In genomic region chr1:224492632-224493031, GRCh38 we compare ENCODE assay signal across 27 cellular contexts.
"Had no signal": no experiment of that assay in that cellular context is flagged by ENCODE, and none has a peak within 500 bp of the region (broad histone marks: within the 10 kb centered on the region; RNA-seq: fewer than 3 reads in every experiment).

No MANE protein-coding gene starts in this region.

- H3K27ac Mint-ChIP-seq: activated CD4-positive, alpha-beta memory T cell treated with anti-CD3 and anti-CD28 coated beads for 36 hours; activated CD4-positive, alpha-beta T cell treated with anti-CD3 and anti-CD28 coated beads, Interleukin-2, amount 10 ng/mL, durations not matched to agents 7 days and 5 days; activated naive CD4-positive, alpha-beta T cell treated with anti-CD3 and anti-CD28 coated beads for 36 hours; activated naive CD8-positive, alpha-beta T cell; activated T-helper 17 cell treated with anti-CD3 and anti-CD28 coated beads, Interleukin-2, amount 50 U/mL, for 72 hours; brain; T-cell had no signal

- H3K27me3 Mint-ChIP-seq: activated CD4-positive, alpha-beta memory T cell treated with anti-CD3 and anti-CD28 coated beads for 36 hours; activated CD4-positive, alpha-beta T cell treated with anti-CD3 and anti-CD28 coated beads, Interleukin-2, amount 10 ng/mL, durations not matched to agents 7 days and 5 days; activated naive CD8-positive, alpha-beta T cell; T-cell had no signal

- H3K9me3 Mint-ChIP-seq: activated T-helper 17 cell treated with anti-CD3 and anti-CD28 coated beads, Interleukin-2, amount 50 U/mL, for 72 hours had no signal

- H3K4me3 ChIP-seq: cardiac muscle cell, SK-N-MC had no signal

- H3K36me3 ChIP-seq: cardiac muscle cell had no signal

- H3K4me3 Mint-ChIP-seq: activated CD4-positive, alpha-beta memory T cell treated with anti-CD3 and anti-CD28 coated beads for 36 hours; activated CD4-positive, alpha-beta T cell treated with anti-CD3 and anti-CD28 coated beads, Interleukin-2, amount 10 ng/mL, durations not matched to agents 7 days and 5 days; activated naive CD4-positive, alpha-beta T cell treated with anti-CD3 and anti-CD28 coated beads for 36 hours; activated naive CD8-positive, alpha-beta T cell; activated T-helper 17 cell treated with anti-CD3 and anti-CD28 coated beads, Interleukin-2, amount 50 U/mL, for 72 hours; brain; T-cell had no signal

- H3K27me3 ChIP-seq: cardiac muscle cell had no signal

- DNase-seq: activated CD4-positive, alpha-beta memory T cell treated with anti-CD3 and anti-CD28 coated beads for 36 hours; activated CD4-positive, alpha-beta T cell treated with anti-CD3 and anti-CD28 coated beads, Interleukin-2, amount 10 ng/mL, durations not matched to agents 7 days and 5 days; activated CD4-positive, CD25-positive, alpha-beta regulatory T cell; activated CD8-positive, alpha-beta memory T cell treated with anti-CD3 and anti-CD28 coated beads for 24 hours; activated gamma-delta T cell; activated naive CD4-positive, alpha-beta T cell treated with anti-CD3 and anti-CD28 coated beads for 36 hours; activated T-cell treated with anti-CD3 and anti-CD28 coated beads, Interleukin-2, amount 50 U/mL, for 48 hours; amygdala; Kasumi-1; KBM-7; NCI-H1092 treated with DMSO at 0.1 percent for 48 hours; NCI-H1694; NCI-H2029; NCI-H2107; NCI-H2171 treated with DMSO at 0.1 percent for 48 hours; NCI-H226; NCI-H526; RPMI8226; T-cell; T-helper 2 cell; T1000 had no signal

- H3K36me3 Mint-ChIP-seq: T-cell had no signal

- H3K27ac ChIP-seq: cardiac muscle cell, SK-N-MC had no signal

- ATAC-seq: activated T-helper 17 cell treated with anti-CD3 and anti-CD28 coated beads, Interleukin-2, amount 50 U/mL, for 72 hours; Right ventricle myocardium inferior; T-cell had no signal
